ENCODE assay signal across 22 cellular contexts in genomic region chr7:158602041-158602440, GRCh38. TPM values are rescaled to one million over a fixed set of nuclear protein-coding genes. Genes with fewer than 3 reads are reported as not detected.
DNase-seq lines count a peak whose midpoint lies in the region; ATAC-seq, FAIRE-seq and TF ChIP-seq lines count a peak whose summit lies in the region.
"Had no signal": no experiment of that assay in that cellular context is flagged by ENCODE, and none has a peak within 500 bp of the region (broad histone marks: within the 10 kb centered on the region; RNA-seq: fewer than 3 reads in every experiment).

No MANE protein-coding gene starts in this region.

- H3K4me3 ChIP-seq in right atrium auricular region = no peak overlapping the region
- no peak overlapping the region for H3K4me3 ChIP-seq in HAP-1

- no peaks in the 10 kb centered on the region for H3K27me3 Mint-ChIP-seq in T-helper 17 cell
- H3K27me3 Mint-ChIP-seq: CD4-positive, alpha-beta memory T cell; CD4-positive, CD25-positive, alpha-beta regulatory T cell; CD8-positive, alpha-beta memory T cell had no signal

- H3K4me3 Mint-ChIP-seq in T-helper 17 cell = no peak overlapping the region
- H3K4me3 Mint-ChIP-seq: CD14-positive monocyte; CD4-positive, alpha-beta memory T cell; CD4-positive, CD25-positive, alpha-beta regulatory T cell; CD8-positive, alpha-beta memory T cell had no signal

- H3K9me3 ChIP-seq in right atrium auricular region = no peaks in the 10 kb centered on the region
- H3K9me3 ChIP-seq in T-helper 17 cell (ENCODE audit: control insufficient read depth, low read length, poor library complexity, severe bottlenecking) = no peaks in the 10 kb centered on the region
- H3K9me3 ChIP-seq in HAP-1 = no peaks in the 10 kb centered on the region
- H3K9me3 ChIP-seq: BE2C had no signal

- H3K36me3 ChIP-seq in right atrium auricular region (no peaks in the 10 kb centered on the region), HAP-1 (replicated peaks) (peaks cover 4% of the 10 kb centered on the region)

- peak; percentile 60 for DNase-seq in cardiac septum (ENCODE audit: low spot score)
- DNase-seq in right atrium auricular region (ENCODE audit: low spot score) = no peak
- no peak for DNase-seq in T-helper 17 cell
- peak; percentile 38 for DNase-seq in islet precursor cell
- no peak for DNase-seq in ureter (ENCODE audit: low spot score)
- no peak for DNase-seq in D721Med (ENCODE audit: insufficient read length, low spot score)
- DNase-seq in HAP-1 (ENCODE audit: low spot score in 2 of 2) = no peak
- DNase-seq: ACHN; BE2C; C1 segment of cervical spinal cord; CD4-positive, alpha-beta memory T cell; CD4-positive, CD25-positive, alpha-beta regulatory T cell; CD8-positive, alpha-beta memory T cell; COR-L47; DMS79 treated with DMSO at 0.1 percent for 48 hours; GF-D8 had no signal

- in situ Hi-C loops in HAP-1 (cut with MboI; ENCODE audit: low sequenced_read_pairs) = no loop called here

- peak overlapping the region; percentile 61 for H3K27ac Mint-ChIP-seq in T-helper 17 cell
- H3K27ac Mint-ChIP-seq: CD14-positive monocyte; CD4-positive, CD25-positive, alpha-beta regulatory T cell; CD8-positive, alpha-beta memory T cell had no signal

- peaks cover 5% of the 10 kb centered on the region for H3K4me1 Mint-ChIP-seq in T-helper 17 cell
- H3K4me1 Mint-ChIP-seq: CD14-positive monocyte; CD4-positive, alpha-beta memory T cell; CD8-positive, alpha-beta memory T cell had no signal

- TF ChIP-seq CTCF in right atrium auricular region (IDR thresholded peaks at IDR 0.05) = no peak
- no peak for TF ChIP-seq CTCF in D721Med (IDR thresholded peaks at IDR 0.05; ENCODE audit: insufficient read depth, missing control alignments)

- peaks cover 3% of the 10 kb centered on the region for H3K36me3 Mint-ChIP-seq in T-helper 17 cell (ENCODE audit: low read depth)
- H3K36me3 Mint-ChIP-seq: CD4-positive, alpha-beta memory T cell had no signal

- no peak overlapping the region for H3K27ac ChIP-seq in right atrium auricular region
- H3K27ac ChIP-seq: 22Rv1 had no signal

- H3K27me3 ChIP-seq in right atrium auricular region = no peaks in the 10 kb centered on the region
- H3K27me3 ChIP-seq in HAP-1 (ENCODE audit: low read depth) = no peaks in the 10 kb centered on the region
- H3K27me3 ChIP-seq: BE2C had no signal

- FAIRE-seq in D721Med (lab: Jason Lieb, UNC) = no peak
- FAIRE-seq: A204.1, G401.6, GM12891, GM19239 had no signal

- H3K4me1 ChIP-seq in right atrium auricular region (no peaks in the 10 kb centered on the region), HAP-1 (no peaks in the 10 kb centered on the region)
- H3K4me1 ChIP-seq: BE2C had no signal

- no peak for ATAC-seq in T-helper 17 cell

- intact Hi-C loops in cardiac septum (cut with DNase I) = no loop called here

RNA-seq across cellular contexts. Expression of gene PTPRN2, which starts 14.4 kb away (rescaled TPM):
- total RNA-seq in cardiac septum (0.92 TPM), right atrium auricular region (1 to 10 TPM; 2.6 to 2.7 TPM), T-helper 17 cell (under 1 TPM; 0.42 to 0.57 TPM), ureter (7.8 TPM)

Comparison
In these comparisons a context has a peak if more than half of its experiments do, and no peak if none do; other contexts are left out.
1. DNase-seq: peak in cardiac septum (single experiment) and islet precursor cell (single experiment); none in right atrium auricular region (single experiment), T-helper 17 cell (0 of 3), ureter (single experiment), D721Med (single experiment) and HAP-1 (0 of 2).